ENCODE assay signal across 8 cellular contexts in the genomic region with DNA sequence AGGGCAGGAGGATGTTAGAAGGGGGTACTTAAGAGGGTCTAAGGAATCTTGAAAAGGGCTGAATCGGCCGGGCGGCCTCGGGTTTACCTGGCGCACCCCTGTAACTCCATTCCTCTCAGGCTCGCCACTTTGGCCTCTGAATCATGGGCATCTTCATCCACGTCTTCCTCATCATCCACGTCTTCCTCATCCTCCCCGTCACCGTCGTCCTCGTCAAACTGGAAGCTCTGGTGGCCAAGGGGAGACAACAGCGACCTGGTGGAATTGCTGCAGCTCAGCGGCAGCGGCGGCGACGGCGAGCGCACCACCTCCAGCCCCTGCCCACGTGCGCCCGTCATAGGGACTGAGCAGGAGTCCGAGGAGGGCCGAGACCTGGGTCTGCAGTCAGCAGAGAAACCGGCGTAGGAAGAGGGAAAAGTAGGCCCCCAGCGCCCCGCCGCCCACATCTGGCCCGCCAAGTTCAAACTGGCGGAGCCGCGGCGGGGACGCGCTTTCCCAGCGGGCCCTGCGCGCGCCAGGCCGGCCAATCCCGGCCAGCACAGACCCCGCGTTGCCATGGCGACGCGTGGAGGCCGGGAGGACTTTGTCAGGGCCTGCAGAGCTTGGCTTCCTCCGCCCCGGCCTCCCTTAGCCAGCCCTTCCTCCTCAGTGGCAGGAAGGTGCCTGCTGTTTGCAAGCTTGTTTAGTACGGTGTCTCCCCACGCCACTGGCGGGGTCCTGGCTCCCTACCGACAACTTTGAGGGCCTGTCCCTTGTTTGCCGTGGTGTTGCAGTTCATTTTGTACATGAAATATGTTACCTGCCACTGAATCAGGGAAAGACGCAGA. TPM values are rescaled to one million over a fixed set of nuclear protein-coding genes. Genes with fewer than 3 reads are reported as not detected.
A peak's percentile ranks its signal among the peaks of the same experiment; 100 is the strongest.
DNase-seq lines count a peak whose midpoint lies in the region; ATAC-seq lines count a peak whose summit lies in the region.

A gene with protein sequence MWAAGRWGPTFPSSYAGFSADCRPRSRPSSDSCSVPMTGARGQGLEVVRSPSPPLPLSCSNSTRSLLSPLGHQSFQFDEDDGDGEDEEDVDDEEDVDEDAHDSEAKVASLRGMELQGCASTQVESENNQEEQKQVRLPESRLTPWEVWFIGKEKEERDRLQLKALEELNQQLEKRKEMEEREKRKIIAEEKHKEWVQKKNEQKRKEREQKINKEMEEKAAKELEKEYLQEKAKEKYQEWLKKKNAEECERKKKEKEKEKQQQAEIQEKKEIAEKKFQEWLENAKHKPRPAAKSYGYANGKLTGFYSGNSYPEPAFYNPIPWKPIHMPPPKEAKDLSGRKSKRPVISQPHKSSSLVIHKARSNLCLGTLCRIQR (minus strand): TSS at position 467 of the 827 bp plus-strand sequence. CDS start 21 bp downstream, at position 446.

- H3K9ac ChIP-seq in BLaER1 treated with 17β-estradiol and CSF1 and Interleukin-3, amounts not matched to agents 10 nM and 100 nM: peak within 1 kb of the TSS; percentile 71 to 86 (median 81)

- DNase-seq in NCI-H524 (lab: John Stamatoyannopoulos, UW) (peak; percentile 70 to 94), left colon (peak; percentile 93 to 94)
- peak; percentile 90 for DNase-seq in activated CD4-positive, alpha-beta T cell treated with anti-CD3 and anti-CD28 coated beads for 48 hours
- peak; percentile 60 to 83 (median 72) for DNase-seq in stimulated activated CD4-positive, alpha-beta T cell treated with anti-CD3 and anti-CD28 coated beads, Interleukin-1b, Interleukin-23, amount 100 ng/mL, for 24 hours (ENCODE audit: low read depth in 4 of 4, low spot score in 1 of 4)

- peak; percentile 100 for ATAC-seq in GM19328 (IDR thresholded peaks at IDR 0.05; ENCODE audit: unreplicated experiment)
- ATAC-seq in HG03460 (IDR thresholded peaks at IDR 0.05; ENCODE audit: unreplicated experiment): peak; percentile 99
- ATAC-seq in left colon: peak; percentile 94

- peak within 1 kb of the TSS; percentile 76 to 98 (median 94) for H3K4me2 ChIP-seq in BLaER1 treated with 17β-estradiol and CSF1 and Interleukin-3, amounts not matched to agents 10 nM and 100 nM

- H4K20me1 ChIP-seq in BLaER1 treated with 17β-estradiol and CSF1 and Interleukin-3, amounts not matched to agents 10 nM and 100 nM: no peaks in the 10 kb centered on the region

- H3K9me3 ChIP-seq in BLaER1 treated with 17β-estradiol and CSF1 and Interleukin-3, amounts not matched to agents 10 nM and 100 nM (replicated peaks in 1 of 11): no peaks in the 10 kb centered on the region

- intact Hi-C loops in left colon (cut with DNase I, micrococcal nuclease): no loop called here

- peaks cover 0 to 7% (median 0%) of the 10 kb centered on the region in 11 experiments; a peak in 5 of 22 replicates for H3K36me3 ChIP-seq in BLaER1 treated with 17β-estradiol and CSF1 and Interleukin-3, amounts not matched to agents 10 nM and 100 nM

- H3K27me3 ChIP-seq in BLaER1 treated with 17β-estradiol and CSF1 and Interleukin-3, amounts not matched to agents 10 nM and 100 nM: no peaks in the 10 kb centered on the region

- peak within 1 kb of the TSS in 9 of 11 experiments; percentile 58 to 78 (median 72); a peak in 19 of 22 replicates for H3K27ac ChIP-seq in BLaER1 treated with 17β-estradiol and CSF1 and Interleukin-3, amounts not matched to agents 10 nM and 100 nM
- H3K27ac ChIP-seq in cingulate gyrus (ENCODE audit: low read depth, low read length): peak within 1 kb of the TSS; percentile 55

- H3K4me1 ChIP-seq in BLaER1 treated with 17β-estradiol and CSF1 and Interleukin-3, amounts not matched to agents 10 nM and 100 nM: peaks cover 11 to 24% (median 19%) of the 10 kb centered on the region in 10 experiments; a peak in 18 of 20 replicates

- H3K4me3 ChIP-seq in BLaER1 treated with 17β-estradiol and CSF1 and Interleukin-3, amounts not matched to agents 10 nM and 100 nM: peak within 1 kb of the TSS; percentile 72 to 84 (median 76)

RNA-seq across cellular contexts. Expression of the gene that starts here (rescaled TPM):
- total RNA-seq in left colon: 1 to 10 TPM; 7.7 to 9.2 TPM

Comparison
In these comparisons a context has a peak if more than half of its experiments do, and no peak if none do; other contexts are left out.
1. Peak in every context shown above with its lines: DNase-seq, ATAC-seq, H3K4me3 ChIP-seq and H3K27ac ChIP-seq.